Comparison of ENCODE assay signal across 1 cellular context in the genomic region with DNA sequence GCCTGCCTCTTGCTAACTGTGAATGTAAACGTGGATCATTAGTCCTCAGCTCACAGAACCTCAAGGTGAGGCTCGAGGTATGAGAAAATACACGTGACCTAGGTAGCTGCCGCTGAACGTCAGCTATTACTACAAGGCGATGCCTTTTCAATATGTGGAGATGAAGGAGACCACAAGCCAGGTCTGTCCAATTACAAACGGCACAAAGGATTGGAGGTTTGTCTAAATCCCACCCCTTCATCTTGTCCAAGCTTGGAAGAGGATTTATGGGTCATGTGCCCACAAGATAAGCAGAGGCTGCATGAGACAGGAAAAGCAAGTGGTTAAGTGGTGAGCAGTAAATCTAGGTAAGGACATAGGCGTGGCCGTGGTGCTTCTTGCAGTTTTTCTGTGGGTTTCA.
A peak's percentile ranks its signal among the peaks of the same experiment; 100 is the strongest.
TF ChIP-seq lines count a peak whose summit lies in the region.

No MANE protein-coding gene starts in this region.

TF ChIP-seq in K562, 482 proteins besides CTCF, POLR2A, EP300 and RAD21 (continued from another document):
- TF ChIP-seq, protein P1, sequence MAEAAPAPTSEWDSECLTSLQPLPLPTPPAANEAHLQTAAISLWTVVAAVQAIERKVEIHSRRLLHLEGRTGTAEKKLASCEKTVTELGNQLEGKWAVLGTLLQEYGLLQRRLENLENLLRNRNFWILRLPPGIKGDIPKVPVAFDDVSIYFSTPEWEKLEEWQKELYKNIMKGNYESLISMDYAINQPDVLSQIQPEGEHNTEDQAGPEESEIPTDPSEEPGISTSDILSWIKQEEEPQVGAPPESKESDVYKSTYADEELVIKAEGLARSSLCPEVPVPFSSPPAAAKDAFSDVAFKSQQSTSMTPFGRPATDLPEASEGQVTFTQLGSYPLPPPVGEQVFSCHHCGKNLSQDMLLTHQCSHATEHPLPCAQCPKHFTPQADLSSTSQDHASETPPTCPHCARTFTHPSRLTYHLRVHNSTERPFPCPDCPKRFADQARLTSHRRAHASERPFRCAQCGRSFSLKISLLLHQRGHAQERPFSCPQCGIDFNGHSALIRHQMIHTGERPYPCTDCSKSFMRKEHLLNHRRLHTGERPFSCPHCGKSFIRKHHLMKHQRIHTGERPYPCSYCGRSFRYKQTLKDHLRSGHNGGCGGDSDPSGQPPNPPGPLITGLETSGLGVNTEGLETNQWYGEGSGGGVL (CRISPR knock-in tag; IDR thresholded peaks at IDR 0.05) = no peak
- TF ChIP-seq RNF2 (IDR thresholded peaks at IDR 0.05) (peak; percentile 88), CBX5 (IDR thresholded peaks at IDR 0.05; ENCODE audit: borderline replicate concordance, low read depth) (no peak), CBFB (CRISPR knock-in tag; IDR thresholded peaks at IDR 0.05) (peak; percentile 76; the same call in 1 of the 2 replicates), MEF2A (IDR thresholded peaks at IDR 0.05; ENCODE audit: control insufficient read depth, low read depth, low read length) (no peak), NFRKB (IDR thresholded peaks at IDR 0.05; ENCODE audit: low read depth) (no peak), CBX3 (IDR thresholded peaks at IDR 0.05; ENCODE audit: borderline replicate concordance in 1 of 2, low read length in 2 of 2) (peak in 1 of 2 experiments; percentile 64; a peak in 1 of 3 replicates), NBN (IDR thresholded peaks at IDR 0.05; ENCODE audit: low read depth) (peak; percentile 51; the same call in 1 of the 2 replicates), SIX5 (IDR thresholded peaks at IDR 0.05; ENCODE audit: borderline replicate concordance in 1 of 2, insufficient read depth in 1 of 2, low read depth in 1 of 2, low read length in 2 of 2) (no peak), NEUROD1 (IDR thresholded peaks at IDR 0.05; ENCODE audit: borderline replicate concordance, low read depth, low read length, partially characterized antibody) (peak; percentile 34), LEF1 (IDR thresholded peaks at IDR 0.05) (peak; percentile 87), ETV1 (tag; conservative IDR thresholded peaks at IDR 0.05; ENCODE audit: low read depth) (peak; percentile 95), SMARCA5 (IDR thresholded peaks at IDR 0.05) (no peak), SOX6 (IDR thresholded peaks at IDR 0.05) (peak; percentile 80), MEIS2 (IDR thresholded peaks at IDR 0.05; ENCODE audit: partially characterized antibody) (peak; percentile 99), SMARCE1 (IDR thresholded peaks at IDR 0.05) (peak; percentile 71; the same call in 1 of the 2 replicates), POLR3A (IDR thresholded peaks at IDR 0.05; ENCODE audit: borderline replicate concordance, extremely low read depth, insufficient read depth, insufficient read length) (no peak), MCM5 (IDR thresholded peaks at IDR 0.05; ENCODE audit: low read depth) (no peak), NFE2 (IDR thresholded peaks at IDR 0.05; ENCODE audit: low read depth) (peak; percentile 70), MTA2 (IDR thresholded peaks at IDR 0.05; ENCODE audit: low read depth) (peak; percentile 62), BRCA1 (IDR thresholded peaks at IDR 0.05) (no peak), BRCA1 (CRISPR knock-in tag; IDR thresholded peaks at IDR 0.05) (no peak), CREM (IDR thresholded peaks at IDR 0.05; ENCODE audit: low read depth) (peak; percentile 60), SMARCA4 (IDR thresholded peaks at IDR 0.05) (peak; percentile 77), JUN (IDR thresholded peaks at IDR 0.05; ENCODE audit: borderline replicate concordance, low read depth, low read length) (no peak), JUN (CRISPR knock-in tag; IDR thresholded peaks at IDR 0.05; ENCODE audit: borderline replicate concordance) (no peak), JUND (IDR thresholded peaks at IDR 0.05; ENCODE audit: borderline replicate concordance, low read depth, low read length) (peak; percentile 55), JUND (tag; IDR thresholded peaks at IDR 0.05; ENCODE audit: borderline replicate concordance, low read depth, low read length) (no peak; the same call in 2 of the 3 replicates), L3MBTL2 (IDR thresholded peaks at IDR 0.05) (peak; percentile 74), KAT8 (IDR thresholded peaks at IDR 0.05; ENCODE audit: low read depth) (no peak), LCOR (CRISPR knock-in tag; IDR thresholded peaks at IDR 0.05) (peak; percentile 69; the same call in 1 of the 2 replicates), SP2 (IDR thresholded peaks at IDR 0.05; ENCODE audit: extremely low read depth, low read depth, low read length, poor library complexity, severe bottlenecking) (no peak), MAFG (tag; conservative IDR thresholded peaks at IDR 0.05) (0 out of 2 replicates have a peak, but pooled peaks have one; percentile 35), ZNF76 (CRISPR knock-in tag; IDR thresholded peaks at IDR 0.05; ENCODE audit: borderline replicate concordance) (no peak), NR2C2 (CRISPR knock-in tag; IDR thresholded peaks at IDR 0.05) (peak; percentile 55; the same call in 1 of the 2 replicates), NR2C2 (tag; IDR thresholded peaks at IDR 0.05) (peak; percentile 18; the same call in 1 of the 2 replicates), FOXM1 (IDR thresholded peaks at IDR 0.05; ENCODE audit: low read depth) (peak; percentile 32; the same call in 1 of the 2 replicates), FOXM1 (CRISPR knock-in tag; IDR thresholded peaks at IDR 0.05; ENCODE audit: low read depth) (no peak), GABPB1 (CRISPR knock-in tag; IDR thresholded peaks at IDR 0.05) (no peak), CBFA2T3 (IDR thresholded peaks at IDR 0.05) (peak; percentile 88), NCOR1 (IDR thresholded peaks at IDR 0.05) (no peak; the same call in 1 of the 2 replicates), TCF7 (IDR thresholded peaks at IDR 0.05; ENCODE audit: borderline replicate concordance) (no peak), DPF2 (IDR thresholded peaks at IDR 0.05) (peak; percentile 87), MXI1 (IDR thresholded peaks at IDR 0.05; ENCODE audit: low read depth, low read length) (no peak), CXXC5 (CRISPR knock-in tag; IDR thresholded peaks at IDR 0.05) (peak; percentile 45; the same call in 1 of the 2 replicates), MBD2 (IDR thresholded peaks at IDR 0.05; ENCODE audit: borderline replicate concordance, low read depth) (no peak)
- TF ChIP-seq, protein P2, sequence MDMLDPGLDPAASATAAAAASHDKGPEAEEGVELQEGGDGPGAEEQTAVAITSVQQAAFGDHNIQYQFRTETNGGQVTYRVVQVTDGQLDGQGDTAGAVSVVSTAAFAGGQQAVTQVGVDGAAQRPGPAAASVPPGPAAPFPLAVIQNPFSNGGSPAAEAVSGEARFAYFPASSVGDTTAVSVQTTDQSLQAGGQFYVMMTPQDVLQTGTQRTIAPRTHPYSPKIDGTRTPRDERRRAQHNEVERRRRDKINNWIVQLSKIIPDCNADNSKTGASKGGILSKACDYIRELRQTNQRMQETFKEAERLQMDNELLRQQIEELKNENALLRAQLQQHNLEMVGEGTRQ (CRISPR knock-in tag; IDR thresholded peaks at IDR 0.05) = peak; percentile 92
- TF ChIP-seq, protein P3, sequence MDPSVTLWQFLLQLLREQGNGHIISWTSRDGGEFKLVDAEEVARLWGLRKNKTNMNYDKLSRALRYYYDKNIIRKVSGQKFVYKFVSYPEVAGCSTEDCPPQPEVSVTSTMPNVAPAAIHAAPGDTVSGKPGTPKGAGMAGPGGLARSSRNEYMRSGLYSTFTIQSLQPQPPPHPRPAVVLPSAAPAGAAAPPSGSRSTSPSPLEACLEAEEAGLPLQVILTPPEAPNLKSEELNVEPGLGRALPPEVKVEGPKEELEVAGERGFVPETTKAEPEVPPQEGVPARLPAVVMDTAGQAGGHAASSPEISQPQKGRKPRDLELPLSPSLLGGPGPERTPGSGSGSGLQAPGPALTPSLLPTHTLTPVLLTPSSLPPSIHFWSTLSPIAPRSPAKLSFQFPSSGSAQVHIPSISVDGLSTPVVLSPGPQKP (CRISPR knock-in tag; IDR thresholded peaks at IDR 0.05) = no peak
- TF ChIP-seq, protein P4, sequence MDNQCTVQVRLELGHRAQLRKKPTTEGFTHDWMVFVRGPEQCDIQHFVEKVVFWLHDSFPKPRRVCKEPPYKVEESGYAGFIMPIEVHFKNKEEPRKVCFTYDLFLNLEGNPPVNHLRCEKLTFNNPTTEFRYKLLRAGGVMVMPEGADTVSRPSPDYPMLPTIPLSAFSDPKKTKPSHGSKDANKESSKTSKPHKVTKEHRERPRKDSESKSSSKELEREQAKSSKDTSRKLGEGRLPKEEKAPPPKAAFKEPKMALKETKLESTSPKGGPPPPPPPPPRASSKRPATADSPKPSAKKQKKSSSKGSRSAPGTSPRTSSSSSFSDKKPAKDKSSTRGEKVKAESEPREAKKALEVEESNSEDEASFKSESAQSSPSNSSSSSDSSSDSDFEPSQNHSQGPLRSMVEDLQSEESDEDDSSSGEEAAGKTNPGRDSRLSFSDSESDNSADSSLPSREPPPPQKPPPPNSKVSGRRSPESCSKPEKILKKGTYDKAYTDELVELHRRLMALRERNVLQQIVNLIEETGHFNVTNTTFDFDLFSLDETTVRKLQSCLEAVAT (IDR thresholded peaks at IDR 0.05) = peak in 1 of 2 experiments; percentile 63; a peak in 1 of 4 replicates
- TF ChIP-seq, protein P5, sequence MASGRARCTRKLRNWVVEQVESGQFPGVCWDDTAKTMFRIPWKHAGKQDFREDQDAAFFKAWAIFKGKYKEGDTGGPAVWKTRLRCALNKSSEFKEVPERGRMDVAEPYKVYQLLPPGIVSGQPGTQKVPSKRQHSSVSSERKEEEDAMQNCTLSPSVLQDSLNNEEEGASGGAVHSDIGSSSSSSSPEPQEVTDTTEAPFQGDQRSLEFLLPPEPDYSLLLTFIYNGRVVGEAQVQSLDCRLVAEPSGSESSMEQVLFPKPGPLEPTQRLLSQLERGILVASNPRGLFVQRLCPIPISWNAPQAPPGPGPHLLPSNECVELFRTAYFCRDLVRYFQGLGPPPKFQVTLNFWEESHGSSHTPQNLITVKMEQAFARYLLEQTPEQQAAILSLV (tag; IDR thresholded peaks at IDR 0.05) = no peak
- TF ChIP-seq, protein P6, sequence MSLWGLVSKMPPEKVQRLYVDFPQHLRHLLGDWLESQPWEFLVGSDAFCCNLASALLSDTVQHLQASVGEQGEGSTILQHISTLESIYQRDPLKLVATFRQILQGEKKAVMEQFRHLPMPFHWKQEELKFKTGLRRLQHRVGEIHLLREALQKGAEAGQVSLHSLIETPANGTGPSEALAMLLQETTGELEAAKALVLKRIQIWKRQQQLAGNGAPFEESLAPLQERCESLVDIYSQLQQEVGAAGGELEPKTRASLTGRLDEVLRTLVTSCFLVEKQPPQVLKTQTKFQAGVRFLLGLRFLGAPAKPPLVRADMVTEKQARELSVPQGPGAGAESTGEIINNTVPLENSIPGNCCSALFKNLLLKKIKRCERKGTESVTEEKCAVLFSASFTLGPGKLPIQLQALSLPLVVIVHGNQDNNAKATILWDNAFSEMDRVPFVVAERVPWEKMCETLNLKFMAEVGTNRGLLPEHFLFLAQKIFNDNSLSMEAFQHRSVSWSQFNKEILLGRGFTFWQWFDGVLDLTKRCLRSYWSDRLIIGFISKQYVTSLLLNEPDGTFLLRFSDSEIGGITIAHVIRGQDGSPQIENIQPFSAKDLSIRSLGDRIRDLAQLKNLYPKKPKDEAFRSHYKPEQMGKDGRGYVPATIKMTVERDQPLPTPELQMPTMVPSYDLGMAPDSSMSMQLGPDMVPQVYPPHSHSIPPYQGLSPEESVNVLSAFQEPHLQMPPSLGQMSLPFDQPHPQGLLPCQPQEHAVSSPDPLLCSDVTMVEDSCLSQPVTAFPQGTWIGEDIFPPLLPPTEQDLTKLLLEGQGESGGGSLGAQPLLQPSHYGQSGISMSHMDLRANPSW (CRISPR knock-in tag; IDR thresholded peaks at IDR 0.05) = 0 out of 2 replicates have a peak, but pooled peaks have one; percentile 54
- TF ChIP-seq, protein P7, sequence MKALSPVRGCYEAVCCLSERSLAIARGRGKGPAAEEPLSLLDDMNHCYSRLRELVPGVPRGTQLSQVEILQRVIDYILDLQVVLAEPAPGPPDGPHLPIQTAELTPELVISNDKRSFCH (CRISPR knock-in tag; IDR thresholded peaks at IDR 0.05) = no peak
- TF ChIP-seq, protein P7 (tag; IDR thresholded peaks at IDR 0.05) = no peak
- TF ChIP-seq, protein P8, sequence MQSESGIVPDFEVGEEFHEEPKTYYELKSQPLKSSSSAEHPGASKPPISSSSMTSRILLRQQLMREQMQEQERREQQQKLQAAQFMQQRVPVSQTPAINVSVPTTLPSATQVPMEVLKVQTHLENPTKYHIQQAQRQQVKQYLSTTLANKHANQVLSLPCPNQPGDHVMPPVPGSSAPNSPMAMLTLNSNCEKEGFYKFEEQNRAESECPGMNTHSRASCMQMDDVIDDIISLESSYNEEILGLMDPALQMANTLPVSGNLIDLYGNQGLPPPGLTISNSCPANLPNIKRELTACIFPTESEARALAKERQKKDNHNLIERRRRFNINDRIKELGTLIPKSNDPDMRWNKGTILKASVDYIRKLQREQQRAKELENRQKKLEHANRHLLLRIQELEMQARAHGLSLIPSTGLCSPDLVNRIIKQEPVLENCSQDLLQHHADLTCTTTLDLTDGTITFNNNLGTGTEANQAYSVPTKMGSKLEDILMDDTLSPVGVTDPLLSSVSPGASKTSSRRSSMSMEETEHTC (IDR thresholded peaks at IDR 0.05) = peak; percentile 99
- TF ChIP-seq, protein P9, sequence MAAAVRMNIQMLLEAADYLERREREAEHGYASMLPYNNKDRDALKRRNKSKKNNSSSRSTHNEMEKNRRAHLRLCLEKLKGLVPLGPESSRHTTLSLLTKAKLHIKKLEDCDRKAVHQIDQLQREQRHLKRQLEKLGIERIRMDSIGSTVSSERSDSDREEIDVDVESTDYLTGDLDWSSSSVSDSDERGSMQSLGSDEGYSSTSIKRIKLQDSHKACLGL (CRISPR knock-in tag; IDR thresholded peaks at IDR 0.05; ENCODE audit: borderline replicate concordance, poor library complexity, severe bottlenecking) = no peak
TF ChIP-seq in K562: peak in this region for 68.
